In the genomic region with DNA sequence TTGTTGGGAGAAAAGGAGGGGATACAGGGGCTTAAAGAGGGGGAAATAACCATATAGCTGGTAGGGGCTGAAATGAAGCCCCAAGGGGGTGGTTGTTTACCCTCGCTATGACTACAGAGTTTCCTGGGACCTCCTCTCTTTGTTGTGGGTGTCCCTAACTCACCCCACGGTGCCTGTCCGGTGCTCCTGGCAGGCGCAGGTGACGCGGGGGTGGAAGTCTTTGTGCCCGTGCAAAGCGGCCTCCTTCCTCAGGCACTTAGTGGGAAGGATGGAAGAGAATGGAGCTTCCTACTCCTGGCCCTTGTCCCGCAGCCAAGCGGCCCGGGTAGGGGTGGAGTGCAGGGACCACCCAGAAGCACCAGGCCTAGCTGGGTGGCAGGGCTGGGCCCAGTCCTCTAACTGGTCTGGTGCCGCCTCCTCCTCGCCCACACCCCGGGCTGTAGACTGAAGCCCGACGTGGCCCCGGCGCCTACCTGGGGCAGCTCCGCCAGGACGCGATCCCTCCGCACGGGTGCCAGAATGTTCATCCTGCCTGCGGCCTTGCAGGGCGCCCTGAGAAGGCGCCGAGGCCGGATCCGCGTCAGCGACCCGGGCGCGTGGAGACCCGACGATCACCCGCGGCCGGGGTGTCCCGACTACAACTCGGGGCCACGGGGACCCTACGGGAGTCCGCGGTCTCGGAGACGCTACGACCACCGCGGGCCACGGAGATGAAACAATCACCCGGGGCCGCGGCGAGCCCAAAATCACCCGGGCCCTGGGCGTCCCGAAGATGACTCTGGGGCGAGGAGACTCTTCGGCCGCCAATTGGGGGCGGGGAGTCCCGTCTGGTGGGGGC, we compare ENCODE assay signal across 6 cellular contexts.
DNase-seq lines count a peak whose midpoint lies in the region; ATAC-seq and TF ChIP-seq lines count a peak whose summit lies in the region.

No MANE protein-coding gene starts in this region.

- H3K27ac ChIP-seq in layer of hippocampus (ENCODE audit: low read depth, low read length), result peak overlapping the region; percentile 77

- peaks cover 2% of the 10 kb centered on the region for H3K27me3 ChIP-seq in layer of hippocampus (ENCODE audit: control insufficient read depth, insufficient read depth, low read length)

- peak overlapping the region; percentile 84 for H3K4me3 ChIP-seq in AG10803 (ENCODE audit: low read length)

- H3K36me3 Mint-ChIP-seq in T-helper 1 cell treated with Interleukin-12 subunit alpha and Interleukin-12 subunit beta and Interleukin-4 antibody, amounts not matched to agents 30 μg/mL and 1 μg/mL, for 36 hours (ENCODE audit: low read depth), result peaks cover 20% of the 10 kb centered on the region

- H3K4me3 Mint-ChIP-seq in T-helper 1 cell treated with Interleukin-12 subunit alpha and Interleukin-12 subunit beta and Interleukin-4 antibody, amounts not matched to agents 30 μg/mL and 1 μg/mL, for 36 hours, result peak overlapping the region; percentile 46

- H3K27me3 Mint-ChIP-seq in T-helper 1 cell treated with Interleukin-12 subunit alpha and Interleukin-12 subunit beta and Interleukin-4 antibody, amounts not matched to agents 30 μg/mL and 1 μg/mL, for 36 hours (ENCODE audit: low read depth), result peaks cover 35% of the 10 kb centered on the region

- peaks cover 31% of the 10 kb centered on the region for H3K4me1 Mint-ChIP-seq in T-helper 1 cell treated with Interleukin-12 subunit alpha and Interleukin-12 subunit beta and Interleukin-4 antibody, amounts not matched to agents 30 μg/mL and 1 μg/mL, for 36 hours (ENCODE audit: low read depth)

- no peak for TF ChIP-seq CTCF in AG10803 (conservative IDR thresholded peaks at IDR 0.05; ENCODE audit: low read length)

- ATAC-seq in HG02610 (IDR thresholded peaks at IDR 0.05; ENCODE audit: unreplicated experiment) (no peak), GM18909 (IDR thresholded peaks at IDR 0.05; ENCODE audit: poor library complexity, unreplicated experiment) (no peak), HG02759 (IDR thresholded peaks at IDR 0.05; ENCODE audit: unreplicated experiment) (no peak)

- H3K27ac Mint-ChIP-seq in T-helper 1 cell treated with Interleukin-12 subunit alpha and Interleukin-12 subunit beta and Interleukin-4 antibody, amounts not matched to agents 30 μg/mL and 1 μg/mL, for 36 hours, result no peak overlapping the region

- DNase-seq in AG10803 (ENCODE audit: low read depth), result peak; percentile 44

- H3K9me3 Mint-ChIP-seq in T-helper 1 cell treated with Interleukin-12 subunit alpha and Interleukin-12 subunit beta and Interleukin-4 antibody, amounts not matched to agents 30 μg/mL and 1 μg/mL, for 36 hours, result no peaks in the 10 kb centered on the region
